In genomic region chr10:124353896-124354295, GRCh38 we compare ENCODE assay signal across 1 cellular context.
TF ChIP-seq lines count a peak whose summit lies in the region.

No MANE protein-coding gene starts in this region.

TF ChIP-seq in SK-N-SH, 30 proteins besides CTCF, POLR2A, EP300 and RAD21 (continued from another document):
- no peak for TF ChIP-seq USF1 (IDR thresholded peaks at IDR 0.05; ENCODE audit: borderline replicate concordance, low read depth)
- TF ChIP-seq ZBTB33 (IDR thresholded peaks at IDR 0.05; ENCODE audit: borderline replicate concordance, low read depth), result no peak
- no peak for TF ChIP-seq POLR2AphosphoS5 (IDR thresholded peaks at IDR 0.05; ENCODE audit: low read depth, low read length)
- TF ChIP-seq ELF1 (IDR thresholded peaks at IDR 0.05), result no peak
- TF ChIP-seq GABPA (IDR thresholded peaks at IDR 0.05; ENCODE audit: low read depth), result no peak
- TF ChIP-seq FOXJ3 (CRISPR knock-in tag; IDR thresholded peaks at IDR 0.05), result no peak
- TF ChIP-seq YY1 (IDR thresholded peaks at IDR 0.05; ENCODE audit: low read depth), result no peak
